In the genomic region with DNA sequence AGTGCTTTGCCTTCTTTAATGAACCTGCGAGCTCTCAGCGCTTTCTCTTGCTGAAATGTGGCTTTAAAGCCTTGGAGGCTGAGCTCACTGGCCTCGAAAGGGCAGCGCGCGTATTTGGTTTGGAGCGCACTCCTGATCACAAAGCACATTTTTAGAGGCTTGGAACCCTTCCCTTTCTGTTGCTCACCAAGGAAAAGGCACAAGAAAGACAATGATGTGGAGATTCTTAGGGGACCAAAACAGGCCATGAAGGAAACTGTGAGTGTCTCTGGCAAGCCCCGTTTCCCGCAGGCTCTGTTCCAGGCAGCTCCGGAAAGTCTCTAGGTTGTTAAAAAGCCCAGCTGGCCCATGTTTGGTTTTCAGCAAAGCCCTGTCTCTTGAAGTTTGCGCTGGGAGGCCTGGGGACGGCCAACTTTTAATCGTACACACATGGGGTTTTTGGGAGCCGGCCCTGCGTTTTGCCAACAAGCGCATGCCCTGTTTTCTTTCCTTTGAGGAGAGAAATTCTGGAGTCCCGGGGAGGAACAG, we compare ENCODE assay signal across 12 cellular contexts. TPM values are rescaled to one million over a fixed set of nuclear protein-coding genes. Genes with fewer than 3 reads are reported as not detected.
A peak's percentile ranks its signal among the peaks of the same experiment; 100 is the strongest.
DNase-seq lines count a peak whose midpoint lies in the region; ATAC-seq and TF ChIP-seq lines count a peak whose summit lies in the region.
"Had no signal": no experiment of that assay in that cellular context is flagged by ENCODE, and none has a peak within 500 bp of the region (broad histone marks: within the 10 kb centered on the region; RNA-seq: fewer than 3 reads in every experiment).

No MANE protein-coding gene starts in this region.

- intact Hi-C loops in thyroid gland (cut with DNase I) = no loop called here

- ATAC-seq in stimulated activated naive CD8-positive, alpha-beta T cell treated with anti-CD3 and anti-CD28 coated beads, Interleukin-15, amount 100 ng/mL, for 72 hours = no peak
- no peak for ATAC-seq in HG03565 (IDR thresholded peaks at IDR 0.05; ENCODE audit: unreplicated experiment)

- WGBS in thyroid gland, 2 donors = 60 to 74% methylated on average over 17 of the region's 17 CpGs

- H3K27me3 Mint-ChIP-seq in stimulated activated naive CD8-positive, alpha-beta T cell treated with anti-CD3 and anti-CD28 coated beads, Interleukin-15, amount 100 ng/mL, for 72 hours = no peaks in the 10 kb centered on the region

- H3K4me3 ChIP-seq in SK-N-MC (no peak overlapping the region), fibroblast of mammary gland (ENCODE audit: control insufficient read depth, low read depth, low read length) (no peak overlapping the region), thyroid gland (replicated peaks in 1 of 3) (no peak overlapping the region), Karpas-422 (ENCODE audit: low read length) (no peak overlapping the region)

- H3K9me3 ChIP-seq in SK-N-MC (ENCODE audit: low read depth, low read length) (no peaks in the 10 kb centered on the region), thyroid gland (no peaks in the 10 kb centered on the region), Karpas-422 (ENCODE audit: low read length) (no peaks in the 10 kb centered on the region)
- H3K9me3 ChIP-seq: neutrophil had no signal

- H3K27me3 ChIP-seq in thyroid gland (no peaks in the 10 kb centered on the region), Karpas-422 (ENCODE audit: low read length) (no peaks in the 10 kb centered on the region)
- H3K27me3 ChIP-seq: neutrophil had no signal

- H3K4me3 Mint-ChIP-seq in stimulated activated naive CD8-positive, alpha-beta T cell treated with anti-CD3 and anti-CD28 coated beads, Interleukin-15, amount 100 ng/mL, for 72 hours = no peak overlapping the region

- H3K9me2 ChIP-seq in Karpas-422 (replicated peaks; ENCODE audit: insufficient read depth, low read length) = no peaks in the 10 kb centered on the region

- TF ChIP-seq POLR2A in thyroid gland (IDR thresholded peaks at IDR 0.05) = no peak

- no peak overlapping the region for H3K27ac Mint-ChIP-seq in stimulated activated naive CD8-positive, alpha-beta T cell treated with anti-CD3 and anti-CD28 coated beads, Interleukin-15, amount 100 ng/mL, for 72 hours

- no peak for DNase-seq in SK-N-MC (ENCODE audit: low read depth, low spot score)
- DNase-seq in fibroblast of mammary gland (ENCODE audit: low read depth) = peak; percentile 92
- DNase-seq in middle frontal gyrus (ENCODE audit: extremely low spot score, low spot score) = peak; percentile 31
- DNase-seq in thyroid gland = peak; percentile 30 to 35
- no peak for DNase-seq in RKO (ENCODE audit: low spot score)
- no peak for DNase-seq in stimulated activated naive CD8-positive, alpha-beta T cell treated with anti-CD3 and anti-CD28 coated beads, Interleukin-15, amount 100 ng/mL, for 72 hours
- no peak for DNase-seq in Karpas-422
- DNase-seq: effector CD8-positive, alpha-beta T cell; NCI-H1417 treated with DMSO at 0.1 percent for 48 hours; stimulated activated naive CD4-positive, alpha-beta T cell had no signal

- TF ChIP-seq CTCF in fibroblast of mammary gland (conservative IDR thresholded peaks at IDR 0.05; ENCODE audit: control insufficient read depth, insufficient read depth, low read depth, low read length) (no peak), thyroid gland (IDR thresholded peaks at IDR 0.05) (no peak)

- 0 out of 2 replicates have a peak overlapping the region, but pooled peaks have one; percentile 19 for H3K27ac ChIP-seq in SK-N-MC
- peak overlapping the region in 2 of 3 donors; percentile 39 to 70 for H3K27ac ChIP-seq in thyroid gland
- no peak overlapping the region for H3K27ac ChIP-seq in Karpas-422 (ENCODE audit: low read length)
- H3K27ac ChIP-seq: neutrophil had no signal

- no peak overlapping the region for H2AFZ ChIP-seq in Karpas-422 (ENCODE audit: low read length)

- no peaks in the 10 kb centered on the region for H4K20me1 ChIP-seq in Karpas-422 (ENCODE audit: insufficient read depth, low read depth, low read length)

- no peak overlapping the region for H3K4me2 ChIP-seq in Karpas-422 (ENCODE audit: low read depth, low read length, poor library complexity, severe bottlenecking)

- H3K36me3 ChIP-seq in SK-N-MC (ENCODE audit: insufficient read depth, low read length) (peaks cover 24% of the 10 kb centered on the region; the same call in 1 of the 2 replicates), thyroid gland (peaks cover 17 to 26% of the 10 kb centered on the region in 2 donors), Karpas-422 (ENCODE audit: insufficient read depth, low read length) (no peaks in the 10 kb centered on the region)
- H3K36me3 ChIP-seq: neutrophil had no signal

- H3K4me1 Mint-ChIP-seq in stimulated activated naive CD8-positive, alpha-beta T cell treated with anti-CD3 and anti-CD28 coated beads, Interleukin-15, amount 100 ng/mL, for 72 hours = no peaks in the 10 kb centered on the region

- no peaks in the 10 kb centered on the region for H3K79me2 ChIP-seq in Karpas-422 (ENCODE audit: low read length)

- no peaks in the 10 kb centered on the region for H3K9me3 Mint-ChIP-seq in stimulated activated naive CD8-positive, alpha-beta T cell treated with anti-CD3 and anti-CD28 coated beads, Interleukin-15, amount 100 ng/mL, for 72 hours

- H3K9ac ChIP-seq in SK-N-MC (ENCODE audit: insufficient read length) = no peak overlapping the region
- no peak overlapping the region for H3K9ac ChIP-seq in Karpas-422 (ENCODE audit: low read length)

- H3K4me1 ChIP-seq in thyroid gland (peaks cover 0 to 11% of the 10 kb centered on the region in 2 donors), Karpas-422 (ENCODE audit: low read length) (no peaks in the 10 kb centered on the region)

RNA-seq across cellular contexts. Expression of gene SPC24, which starts 9.4 kb away (rescaled TPM):
- total RNA-seq in thyroid gland = 1 to 10 TPM in 1 of 4 donors, under 1 TPM in 2, not detected in 1; 0.24 to 1.1 (median 0.78) TPM
- total RNA-seq in Karpas-422 (2014; rRNA removed; shearing (Covaris generic); ENCODE audit: low replicate concordance) = 25.3 and 28.6 TPM in 2 replicates

RNA-seq across cellular contexts. Expression of gene KANK2, which starts 32.4 kb away (rescaled TPM):
- 100 to 1,000 TPM; 177 to 241 (median 222) TPM for total RNA-seq in thyroid gland
- total RNA-seq in Karpas-422 (2014; rRNA removed; shearing (Covaris generic); ENCODE audit: low replicate concordance) = 0.19 and 1.9 TPM in 2 replicates

Comparison
In these comparisons a context has a peak if more than half of its experiments do, and no peak if none do; other contexts are left out.
1. DNase-seq: peak in fibroblast of mammary gland (single experiment), middle frontal gyrus (single experiment) and thyroid gland (2 of 2); none in SK-N-MC (single experiment), RKO (single experiment), stimulated activated naive CD8-positive, alpha-beta T cell treated with anti-CD3 and anti-CD28 coated beads, Interleukin-15, amount 100 ng/mL, for 72 hours (0 of 2) and Karpas-422 (single experiment).
2. RNA of gene SPC24, which starts 9.4 kb away (total RNA-seq): 25.3 to 28.6 TPM in Karpas-422; 0.24 to 1.1 TPM in thyroid gland; every median in the first group is over 10 times any median in the second.
3. RNA of gene KANK2, which starts 32.4 kb away (total RNA-seq): 177 to 241 TPM in thyroid gland; 0.19 to 1.9 TPM in Karpas-422; every median in the first group is over 10 times any median in the second.